Comparison of ENCODE assay signal across 8 cellular contexts in the genomic region with DNA sequence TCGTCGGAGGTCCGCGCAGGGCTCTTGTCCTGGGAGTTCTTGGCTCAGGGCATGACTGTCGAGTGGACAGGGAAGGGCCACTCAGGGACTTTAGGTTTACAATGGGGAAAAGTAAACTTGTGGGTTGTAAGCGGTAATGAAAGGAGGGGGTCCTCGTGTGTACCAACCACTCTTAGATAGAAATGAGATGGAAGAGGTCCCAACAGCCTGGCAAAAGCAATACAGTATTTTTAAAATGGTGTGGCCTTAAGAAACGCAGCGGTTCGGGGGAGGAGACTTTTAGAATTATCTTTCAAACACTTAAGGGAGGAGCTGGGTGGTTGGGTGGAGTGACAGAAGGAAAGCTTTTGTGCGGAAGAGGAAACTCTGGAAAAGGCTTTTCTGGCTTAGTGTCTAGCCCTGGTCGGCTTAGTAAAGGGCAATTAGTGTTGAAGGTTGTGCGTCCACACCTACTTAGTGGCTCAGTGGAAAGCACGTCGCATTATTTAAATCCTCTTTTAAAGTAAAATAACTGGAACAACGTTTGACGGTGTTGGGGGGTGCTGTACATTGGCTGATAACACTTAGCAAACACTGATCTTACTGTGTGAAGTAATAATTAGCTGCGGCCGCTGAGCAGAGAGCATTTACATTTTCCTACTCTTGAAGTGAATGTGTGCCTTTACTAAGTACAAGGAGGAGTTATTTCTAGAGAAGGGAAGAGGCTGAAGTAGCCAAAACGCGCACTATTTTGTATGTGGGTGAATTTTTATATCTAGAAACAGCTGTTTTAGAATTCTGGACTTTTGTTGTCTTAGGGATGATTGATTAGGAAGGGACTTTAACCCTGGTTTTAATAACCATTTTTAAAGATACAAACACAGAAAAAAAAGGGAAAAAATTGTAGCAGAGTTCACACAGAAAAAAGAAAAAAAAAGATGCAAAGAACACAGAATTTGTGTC. TPM values are rescaled to one million over a fixed set of nuclear protein-coding genes. Genes with fewer than 3 reads are reported as not detected.
A peak's percentile ranks its signal among the peaks of the same experiment; 100 is the strongest.
DNase-seq lines count a peak whose midpoint lies in the region; ATAC-seq and TF ChIP-seq lines count a peak whose summit lies in the region.

No MANE protein-coding gene starts in this region.

- peaks cover 38% of the 10 kb centered on the region for H4K20me1 ChIP-seq in PC-9 (ENCODE audit: insufficient read depth)

- no peaks in the 10 kb centered on the region for H3K27me3 Mint-ChIP-seq in activated naive CD4-positive, alpha-beta T cell treated with anti-CD3 and anti-CD28 coated beads, Interleukin-2, amount 10 ng/mL, durations not matched to agents 7 days and 5 days

- H3K4me3 Mint-ChIP-seq in activated naive CD4-positive, alpha-beta T cell treated with anti-CD3 and anti-CD28 coated beads, Interleukin-2, amount 10 ng/mL, durations not matched to agents 7 days and 5 days, result peak overlapping the region; percentile 90

- H3K4me2 ChIP-seq in PC-9, result peak overlapping the region; percentile 90

- peak overlapping the region; percentile 96 for H2AFZ ChIP-seq in PC-9

- intact Hi-C loops in PC-9 (cut with micrococcal nuclease; ENCODE audit: unreplicated experiment), result loop anchor here (1.0 to 5.0 kb wide), 3 partner anchors 37 to 54 kb away; no protein-coding TSS in a partner anchor

- no peaks in the 10 kb centered on the region for H3K27me3 ChIP-seq in PC-9 (ENCODE audit: insufficient read depth, low read depth)

- H3K9me3 ChIP-seq in PC-9 (ENCODE audit: insufficient read depth, low read depth), result no peaks in the 10 kb centered on the region

- peaks cover 54% of the 10 kb centered on the region for H3K79me2 ChIP-seq in PC-9 (ENCODE audit: low read depth)

- peaks cover 15% of the 10 kb centered on the region; the same call in 1 of the 2 replicates for H3F3A ChIP-seq in PC-9 (ENCODE audit: insufficient read depth, low read depth)

- CTCF ChIA-PET in PC-9 (lab: Charles Lee), result interaction anchor here (1.2 to 1.6 kb wide), 3 partner anchors 38 to 58 kb away, joined by 4 to 9 read pairs (median 6); no protein-coding TSS in a partner anchor
- CTCF ChIA-PET in activated naive CD4-positive, alpha-beta T cell treated with anti-CD3 and anti-CD28 coated beads, Interleukin-2, amount 10 ng/mL, durations not matched to agents 7 days and 5 days (lab: Charles Lee), result interaction anchor here (1.3 to 3.6 kb wide), 3 partner anchors 38 to 59 kb away, joined by 3 to 14 read pairs (median 11); no protein-coding TSS in a partner anchor

- POLR2A ChIA-PET in PC-9 (lab: Charles Lee; ENCODE audit: unreplicated experiment), result interaction anchor here (0.5 to 0.9 kb wide), 8 partner anchors 17 to 1052 kb away, joined by 3 to 12 read pairs (median 4); no protein-coding TSS in a partner anchor

- no TSS peak for BruUV-seq in PC-9 (replicated peaks; lab: Mats Ljungman, UMichigan)

- peaks cover 26% of the 10 kb centered on the region for H3K4me1 ChIP-seq in PC-9 (replicated peaks; ENCODE audit: insufficient read depth)

- DNase-seq in ELF-1 (ENCODE audit: low read depth, low spot score) (peak; percentile 81), HuH-7.5 (ENCODE audit: low spot score) (peak; percentile 42), PC-9 (peak; percentile 34 to 72), globus pallidus (ENCODE audit: low spot score) (peak; percentile 74), omental fat pad (ENCODE audit: low spot score) (no peak), NCI-H128 (lab: John Stamatoyannopoulos, UW; ENCODE audit: unreplicated experiment) (no peak)
- peak; percentile 72 for DNase-seq in activated naive CD4-positive, alpha-beta T cell treated with anti-CD3 and anti-CD28 coated beads, Interleukin-2, amount 10 ng/mL, durations not matched to agents 7 days and 5 days

- peak; percentile 42 for ATAC-seq in GM21529 (IDR thresholded peaks at IDR 0.05; ENCODE audit: unreplicated experiment)
- peak; percentile 43 for ATAC-seq in omental fat pad (ENCODE audit: low FRiP score)

- TF ChIP-seq CTCF in PC-9 (conservative IDR thresholded peaks at IDR 0.05) (no peak), omental fat pad (IDR thresholded peaks at IDR 0.05) (no peak)

- peaks cover 14% of the 10 kb centered on the region for H3K36me3 Mint-ChIP-seq in activated naive CD4-positive, alpha-beta T cell treated with anti-CD3 and anti-CD28 coated beads, Interleukin-2, amount 10 ng/mL, durations not matched to agents 7 days and 5 days

- no peaks in the 10 kb centered on the region for H3K9me2 ChIP-seq in PC-9 (ENCODE audit: insufficient read depth)

- H3K4me1 Mint-ChIP-seq in activated naive CD4-positive, alpha-beta T cell treated with anti-CD3 and anti-CD28 coated beads, Interleukin-2, amount 10 ng/mL, durations not matched to agents 7 days and 5 days, result peaks cover 47% of the 10 kb centered on the region

- peak overlapping the region; percentile 96 for H3K27ac Mint-ChIP-seq in activated naive CD4-positive, alpha-beta T cell treated with anti-CD3 and anti-CD28 coated beads, Interleukin-2, amount 10 ng/mL, durations not matched to agents 7 days and 5 days

- no peaks in the 10 kb centered on the region for H3K36me3 ChIP-seq in PC-9 (ENCODE audit: low read depth)

- H3K4me3 ChIP-seq in PC-9, result peak overlapping the region; percentile 99

- H3K27ac ChIP-seq in PC-9, result peak overlapping the region; percentile 88

- no peaks in the 10 kb centered on the region for H3K9me3 Mint-ChIP-seq in activated naive CD4-positive, alpha-beta T cell treated with anti-CD3 and anti-CD28 coated beads, Interleukin-2, amount 10 ng/mL, durations not matched to agents 7 days and 5 days

RNA-seq across cellular contexts. Expression of a gene that starts 1.0 kb away (rescaled TPM):
- total RNA-seq in PC-9 (2021), result 66.2 and 101 TPM in 2 replicates
- 100 to 1,000 TPM; 136 to 217 (median 175) TPM for total RNA-seq in omental fat pad

Comparison
In these comparisons a context has a peak if more than half of its experiments do, and no peak if none do; other contexts are left out.
1. DNase-seq: peak in ELF-1 (single experiment), HuH-7.5 (single experiment), PC-9 (2 of 2), activated naive CD4-positive, alpha-beta T cell treated with anti-CD3 and anti-CD28 coated beads, Interleukin-2, amount 10 ng/mL, durations not matched to agents 7 days and 5 days (single experiment) and globus pallidus (single experiment); none in omental fat pad (single experiment) and NCI-H128 (single experiment).